8 cellular contexts compared by ENCODE assay signal in genomic region chr1:206635983-206636354, GRCh38. TPM values are rescaled to one million over a fixed set of nuclear protein-coding genes. Genes with fewer than 3 reads are reported as not detected.
DNase-seq lines count a peak whose midpoint lies in the region; ATAC-seq, FAIRE-seq and TF ChIP-seq lines count a peak whose summit lies in the region.

No MANE protein-coding gene starts in this region.

- ATAC-seq in pancreas (peak in 3 of 4 donors; percentile 2 to 10 (median 3)), HG03520 (IDR thresholded peaks at IDR 0.05; ENCODE audit: unreplicated experiment) (no peak), HG02852 (IDR thresholded peaks at IDR 0.05; ENCODE audit: unreplicated experiment) (no peak), HG02642 (IDR thresholded peaks at IDR 0.05; ENCODE audit: poor library complexity, unreplicated experiment) (no peak)

- intact Hi-C loops in pancreas (cut with DNase I): no loop called here

- H3K27ac ChIP-seq in Peyer's patch: peak overlapping the region; percentile 59 to 79 (median 67)
- H3K27ac ChIP-seq in pancreas: peak overlapping the region in 3 of 4 donors; percentile 68 to 80 (median 78)

- H3K4me3 ChIP-seq in Peyer's patch: peak overlapping the region; percentile 61 to 82 (median 75)
- peak overlapping the region; percentile 97 for H3K4me3 ChIP-seq in epithelial cell of proximal tubule (ENCODE audit: low read depth, low read length)
- peak overlapping the region; percentile 76 to 96 (median 86) for H3K4me3 ChIP-seq in pancreas

- H3K9me3 ChIP-seq in Peyer's patch: no peaks in the 10 kb centered on the region
- no peaks in the 10 kb centered on the region for H3K9me3 ChIP-seq in pancreas

- TF ChIP-seq CTCF in Peyer's patch (IDR thresholded peaks at IDR 0.05) (no peak), epithelial cell of proximal tubule (conservative IDR thresholded peaks at IDR 0.05; ENCODE audit: low read depth, low read length) (no peak), pancreas (IDR thresholded peaks at IDR 0.05) (no peak)

- no peaks in the 10 kb centered on the region for H3K36me3 ChIP-seq in Peyer's patch
- H3K36me3 ChIP-seq in pancreas: no peaks in the 10 kb centered on the region

- H3K4me1 ChIP-seq in Peyer's patch (peaks cover 0 to 19% (median 6%) of the 10 kb centered on the region in 4 donors), pancreas (peaks cover 7 to 17% (median 9%) of the 10 kb centered on the region in 3 donors)

- FAIRE-seq in pancreas (lab: Jason Lieb, UNC): no peak

- H3K27me3 ChIP-seq in Peyer's patch (no peaks in the 10 kb centered on the region), pancreas (no peaks in the 10 kb centered on the region)

- TF ChIP-seq POLR2A in Peyer's patch (IDR thresholded peaks at IDR 0.05): no peak

- DNase-seq in stimulated activated CD4-positive, alpha-beta T cell treated with anti-CD3 and anti-CD28 coated beads, Interleukin-15, amount 100 ng/mL, for 24 hours: peak; percentile 15
- no peak for DNase-seq in stimulated activated CD4-positive, alpha-beta T cell treated with anti-CD3 and anti-CD28 coated beads, Interleukin-4, amount 100 ng/mL, for 24 hours
- DNase-seq in Peyer's patch (no peak), epithelial cell of proximal tubule (ENCODE audit: low read depth) (no peak), pancreas (no peak)

- WGBS in pancreas, 2 donors: 3 to 4% methylated on average over 13 of the region's 13 CpGs

RNA-seq across cellular contexts. Expression of gene DYRK3, which starts 0.6 kb away (rescaled TPM):
- total RNA-seq in Peyer's patch (1 to 10 TPM in 1 of 4 donors, under 1 TPM in 2, not detected in 1; 0.67 to 3.3 (median 0.85) TPM), epithelial cell of proximal tubule (2.9 and 5.1 TPM in 2 replicates), pancreas (1 to 10 TPM; 2.3 to 7.0 (median 3.8) TPM)
- polyA plus RNA-seq in pancreas: 1 to 10 TPM; 2.4 to 4.8 TPM

RNA-seq across cellular contexts. Expression of gene EIF2D, which starts 23.7 kb away (rescaled TPM):
- total RNA-seq in Peyer's patch (10 to 100 TPM; 20.0 to 66.0 (median 34.9) TPM), epithelial cell of proximal tubule (45.6 and 53.2 TPM in 2 replicates), pancreas (10 to 100 TPM; 20.9 to 35.7 (median 27.7) TPM)
- polyA plus RNA-seq in pancreas: 10 to 100 TPM; 28.8 to 37.9 TPM

RNA-seq across cellular contexts. Expression of gene MAPKAPK2, which starts 48.7 kb away (rescaled TPM):
- total RNA-seq in Peyer's patch: 10 to 100 TPM; 49.6 to 92.4 (median 59.6) TPM
- total RNA-seq in epithelial cell of proximal tubule: 45.5 and 57.9 TPM in 2 replicates
- 10 to 100 TPM; 28.3 to 55.7 (median 30.8) TPM for total RNA-seq in pancreas
- 10 to 100 TPM; 38.8 to 48.9 TPM for polyA plus RNA-seq in pancreas

Comparison
In these comparisons a context has a peak if more than half of its experiments do, and no peak if none do; other contexts are left out.
1. ATAC-seq: peak in pancreas (3 of 4); none in HG03520 (single experiment), HG02852 (single experiment) and HG02642 (single experiment).
2. Peak in every context shown above with its lines, with median percentiles within 50 percentile points of each other: H3K4me3 ChIP-seq.